In the genomic region with DNA sequence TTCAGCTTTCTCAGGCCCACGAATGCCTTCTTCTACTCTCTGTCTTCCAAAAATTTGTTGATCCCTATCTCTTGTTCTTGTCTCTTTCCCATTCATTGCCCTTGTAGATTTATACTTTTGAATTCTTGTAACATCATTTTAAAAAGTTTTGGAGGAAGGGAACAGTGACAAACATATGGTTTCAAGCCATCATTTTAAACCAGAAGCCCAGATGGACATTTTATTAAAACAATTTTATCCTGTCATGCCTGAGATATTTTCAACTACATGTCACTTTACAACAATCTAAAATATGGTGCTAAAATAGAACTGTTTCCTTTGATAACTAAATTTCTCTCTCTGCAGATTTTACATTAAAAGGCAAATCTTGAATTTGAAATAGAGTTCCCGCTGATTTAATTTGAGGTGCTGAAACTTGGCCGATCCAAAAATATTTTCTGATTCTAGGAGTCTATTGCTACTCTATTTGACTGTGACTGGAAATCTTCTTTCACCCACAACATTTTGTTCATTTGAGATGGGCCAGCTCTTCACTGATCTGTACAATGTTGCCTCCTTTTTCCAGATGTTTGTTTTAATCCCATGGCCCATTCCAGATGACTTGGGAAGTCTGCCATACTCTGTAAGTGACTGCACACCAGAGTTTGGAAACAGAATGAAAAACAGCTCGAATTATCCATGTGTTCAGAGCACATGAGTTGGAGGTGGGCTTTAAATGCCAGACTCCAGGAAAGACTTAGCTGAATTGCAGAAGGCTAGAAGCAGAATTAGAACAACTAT, we compare ENCODE assay signal across 19 cellular contexts.
"Had no signal": no experiment of that assay in that cellular context is flagged by ENCODE, and none has a peak within 500 bp of the region (broad histone marks: within the 10 kb centered on the region; RNA-seq: fewer than 3 reads in every experiment).

No MANE protein-coding gene starts in this region.

- H3K27ac Mint-ChIP-seq: activated T-cell treated with anti-CD3 and anti-CD28 coated beads, Interleukin-2, amount 50 U/mL, for 72 hours; effector memory CD8-positive, alpha-beta T cell; nephron progenitor cell; T-helper 1 cell treated with Interleukin-12 subunit alpha and Interleukin-12 subunit beta and Interleukin-4 antibody, amounts not matched to agents 30 μg/mL and 1 μg/mL, for 36 hours had no signal

- H3K9me3 Mint-ChIP-seq: activated T-cell treated with anti-CD3 and anti-CD28 coated beads, Interleukin-2, amount 50 U/mL, for 72 hours; effector memory CD8-positive, alpha-beta T cell; nephron progenitor cell; T-helper 1 cell treated with Interleukin-12 subunit alpha and Interleukin-12 subunit beta and Interleukin-4 antibody, amounts not matched to agents 30 μg/mL and 1 μg/mL, for 36 hours had no signal

- H3K4me3 Mint-ChIP-seq: activated T-cell treated with anti-CD3 and anti-CD28 coated beads, Interleukin-2, amount 50 U/mL, for 72 hours; effector memory CD8-positive, alpha-beta T cell; nephron progenitor cell; T-helper 1 cell treated with Interleukin-12 subunit alpha and Interleukin-12 subunit beta and Interleukin-4 antibody, amounts not matched to agents 30 μg/mL and 1 μg/mL, for 36 hours had no signal

- DNase-seq: activated CD4-positive, alpha-beta T cell treated with anti-CD3 and anti-CD28 coated beads, Interleukin-2, amount 50 U/mL, for 1 hour; activated CD8-positive, alpha-beta memory T cell treated with anti-CD3 and anti-CD28 coated beads for 24 hours; activated CD8-positive, alpha-beta memory T cell treated with anti-CD3 and anti-CD28 coated beads, Interleukin-2, amount 50 U/mL, for 48 hours; activated effector memory CD4-positive, alpha-beta T cell treated with anti-CD3 and anti-CD28 coated beads, Interleukin-2, amount 50 U/mL, for 16 hours; activated naive CD4-positive, alpha-beta T cell treated with anti-CD3 and anti-CD28 coated beads, Interleukin-2, amount 50 U/mL, for 16 hours; activated T-cell treated with anti-CD3 and anti-CD28 coated beads, Interleukin-2, amount 50 U/mL, for 72 hours; effector memory CD8-positive, alpha-beta T cell; heart left ventricle; mesendoderm; nephron progenitor cell; nucleus accumbens; posterior cingulate gyrus; stimulated activated CD4-positive, alpha-beta T cell treated with anti-CD3 and anti-CD28 coated beads, Interleukin-1b, Interleukin-23, amount 100 ng/mL, for 48 hours; stimulated activated CD8-positive, alpha-beta memory T cell treated with anti-CD3 and anti-CD28 coated beads, Interleukin-4, amount 100 ng/mL, for 48 hours; stimulated activated naive CD4-positive, alpha-beta T cell; thyroid gland had no signal

- ATAC-seq: activated CD4-positive, CD25-positive, alpha-beta regulatory T cell treated with anti-CD3 and anti-CD28 coated beads, Interleukin-2, amount 50 U/mL, for 24 hours; activated T-cell treated with anti-CD3 and anti-CD28 coated beads, Interleukin-2, amount 50 U/mL, for 72 hours; effector memory CD8-positive, alpha-beta T cell; gastroesophageal sphincter had no signal
